1 cellular context compared by ENCODE assay signal in genomic region chr22:42575996-42576574, GRCh38.
TF ChIP-seq lines count a peak whose summit lies in the region.

No MANE protein-coding gene starts in this region.

TF ChIP-seq in K562, 482 proteins besides CTCF, POLR2A, EP300 and RAD21:
- peak; percentile 21; the same call in 1 of the 2 replicates for TF ChIP-seq POLR2G (IDR thresholded peaks at IDR 0.05; ENCODE audit: low read depth, low read length)
